8 cellular contexts compared by ENCODE assay signal in the genomic region with DNA sequence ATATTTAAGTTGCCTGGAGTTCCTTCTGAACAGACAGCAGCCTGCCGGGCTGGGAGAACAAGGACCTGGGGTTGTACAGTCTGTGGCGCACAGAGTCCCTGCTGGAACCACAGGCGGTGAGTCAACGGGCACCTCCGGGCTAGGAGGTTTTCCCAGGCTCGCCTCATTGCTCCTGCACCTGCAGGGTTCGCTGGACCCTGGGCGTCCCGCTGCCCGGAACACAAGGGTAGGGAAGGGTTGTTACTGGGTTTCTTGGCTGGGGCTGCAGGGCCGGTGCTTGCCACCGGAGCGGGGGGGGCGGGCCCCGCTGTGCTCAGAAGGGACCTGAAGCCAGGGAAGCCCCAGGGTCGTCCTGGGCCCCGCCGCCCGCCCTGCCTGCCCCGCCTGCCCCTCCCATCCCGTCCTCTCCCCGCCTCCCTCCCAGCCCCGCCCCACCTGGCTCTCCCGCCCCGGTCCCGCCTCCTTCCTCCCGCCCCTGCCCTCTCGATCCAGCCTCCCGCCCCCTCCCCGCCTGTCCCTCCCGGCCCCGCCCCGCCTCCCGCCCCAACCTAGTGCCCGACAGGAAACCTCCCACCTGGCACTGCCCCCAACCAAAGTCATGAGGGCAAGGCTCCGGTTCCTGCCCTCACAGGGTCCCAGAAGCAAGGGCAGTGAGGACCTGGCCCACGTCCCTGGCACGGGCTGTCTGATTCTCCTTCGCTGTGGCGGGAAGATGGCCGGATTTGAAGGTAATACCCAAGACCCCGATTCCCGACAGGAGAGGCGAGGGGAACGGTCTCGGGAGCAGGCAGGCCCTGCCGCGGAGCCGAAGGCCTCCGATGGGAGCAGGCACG. TPM values are rescaled to one million over a fixed set of nuclear protein-coding genes. Genes with fewer than 3 reads are reported as not detected.
DNase-seq lines count a peak whose midpoint lies in the region; ATAC-seq and TF ChIP-seq lines count a peak whose summit lies in the region.

No MANE protein-coding gene starts in this region.

- POLR2A ChIA-PET in CD8-positive, alpha-beta memory T cell (lab: Charles Lee): no interaction called here

- H3K27me3 ChIP-seq in CD8-positive, alpha-beta memory T cell (ENCODE audit: insufficient read depth, low read length, poor library complexity, severe bottlenecking): no peaks in the 10 kb centered on the region
- no peaks in the 10 kb centered on the region for H3K27me3 ChIP-seq in brain microvascular endothelial cell (replicated peaks)

- no peak overlapping the region for H3K27ac ChIP-seq in CD8-positive, alpha-beta memory T cell (ENCODE audit: low read depth, low read length)
- H3K27ac ChIP-seq in brain microvascular endothelial cell: no peak overlapping the region

- no peaks in the 10 kb centered on the region for H3K9me3 ChIP-seq in CD8-positive, alpha-beta memory T cell (ENCODE audit: low read length)

- no peaks in the 10 kb centered on the region for H3K36me3 ChIP-seq in CD8-positive, alpha-beta memory T cell (ENCODE audit: insufficient read depth, low read length)
- peaks cover 25% of the 10 kb centered on the region for H3K36me3 ChIP-seq in brain microvascular endothelial cell (replicated peaks)

- peaks cover 0 to 3% (median under 1%) of the 10 kb centered on the region in 5 donors for H3K9me3 Mint-ChIP-seq in CD8-positive, alpha-beta memory T cell

- TF ChIP-seq CTCF in brain microvascular endothelial cell (IDR thresholded peaks at IDR 0.05; ENCODE audit: low read depth, low read length, missing control alignments): no peak

- peaks cover 2 to 7% of the 10 kb centered on the region in 2 donors for H3K27me3 Mint-ChIP-seq in CD8-positive, alpha-beta memory T cell

- CTCF ChIA-PET in CD8-positive, alpha-beta memory T cell (lab: Charles Lee): no interaction called here

- H3K4me1 ChIP-seq in CD8-positive, alpha-beta memory T cell (ENCODE audit: insufficient read depth, low read length): peaks cover 16% of the 10 kb centered on the region

- peak overlapping the region; percentile 78 to 89 (median 85) for H3K4me3 Mint-ChIP-seq in CD8-positive, alpha-beta memory T cell

- H3K4me1 Mint-ChIP-seq in CD8-positive, alpha-beta memory T cell: peaks cover 14 to 33% (median 21%) of the 10 kb centered on the region in 3 donors

- DNase-seq in CD8-positive, alpha-beta memory T cell: peak; percentile 30 to 74 (median 66)
- DNase-seq in NCI-H146 treated with DMSO at 0.1 percent for 48 hours (lab: John Stamatoyannopoulos, UW; ENCODE audit: unreplicated experiment) (peak; percentile 61), T1000 (lab: John Stamatoyannopoulos, UW) (peak; percentile 67), brain microvascular endothelial cell (peak; percentile 25), iPS-NIHi7 (ENCODE audit: extremely low spot score) (peak; percentile 94)
- peak; percentile 37 to 70 for DNase-seq in stimulated activated CD4-positive, alpha-beta T cell treated with anti-CD3 and anti-CD28 coated beads, Interleukin-12 subunit alpha, Interleukin-12 subunit beta, amount 100 ng/mL, for 24 hours (ENCODE audit: low read depth in 2 of 2)

- peak overlapping the region; percentile 56 to 86 (median 72) for H3K27ac Mint-ChIP-seq in CD8-positive, alpha-beta memory T cell

- ATAC-seq in GM21619 (IDR thresholded peaks at IDR 0.05; ENCODE audit: unreplicated experiment): peak; percentile 44
- ATAC-seq in GM18873 (IDR thresholded peaks at IDR 0.05; ENCODE audit: low FRiP score, unreplicated experiment): no peak

- H3K4me3 ChIP-seq in CD8-positive, alpha-beta memory T cell (ENCODE audit: low read length): peak overlapping the region; percentile 73
- H3K4me3 ChIP-seq in brain microvascular endothelial cell (ENCODE audit: low read depth, low read length): peak overlapping the region; percentile 40

- H3K36me3 Mint-ChIP-seq in CD8-positive, alpha-beta memory T cell: peaks cover 0 to 10% (median 2%) of the 10 kb centered on the region in 3 donors

- in situ Hi-C loops in brain microvascular endothelial cell (cut with HindIII; ENCODE audit: low pct_ligation_motif_present, low sequenced_read_pairs): no loop called here

RNA-seq across cellular contexts. Expression of gene JMJD4, which starts 6.8 kb away (rescaled TPM):
- total RNA-seq in CD8-positive, alpha-beta memory T cell: 10 to 100 TPM; 23.1 to 25.8 TPM
- polyA plus RNA-seq in CD8-positive, alpha-beta memory T cell: 28.0 TPM

RNA-seq across cellular contexts. Expression of gene SNAP47, which starts 7.0 kb away (rescaled TPM):
- total RNA-seq in CD8-positive, alpha-beta memory T cell: 10 to 100 TPM; 27.0 to 28.4 TPM
- 47.4 TPM for polyA plus RNA-seq in CD8-positive, alpha-beta memory T cell

Comparison
In these comparisons a context has a peak if more than half of its experiments do, and no peak if none do; other contexts are left out.
1. DNase-seq: peak in every context shown above with its lines; median percentile 94 in iPS-NIHi7; 67 in T1000; 66 in CD8-positive, alpha-beta memory T cell; 61 in NCI-H146 treated with DMSO at 0.1 percent for 48 hours; 54 in stimulated activated CD4-positive, alpha-beta T cell treated with anti-CD3 and anti-CD28 coated beads, Interleukin-12 subunit alpha, Interleukin-12 subunit beta, amount 100 ng/mL, for 24 hours; 25 in brain microvascular endothelial cell.